Comparison of ENCODE assay signal across 24 cellular contexts in the genomic region with DNA sequence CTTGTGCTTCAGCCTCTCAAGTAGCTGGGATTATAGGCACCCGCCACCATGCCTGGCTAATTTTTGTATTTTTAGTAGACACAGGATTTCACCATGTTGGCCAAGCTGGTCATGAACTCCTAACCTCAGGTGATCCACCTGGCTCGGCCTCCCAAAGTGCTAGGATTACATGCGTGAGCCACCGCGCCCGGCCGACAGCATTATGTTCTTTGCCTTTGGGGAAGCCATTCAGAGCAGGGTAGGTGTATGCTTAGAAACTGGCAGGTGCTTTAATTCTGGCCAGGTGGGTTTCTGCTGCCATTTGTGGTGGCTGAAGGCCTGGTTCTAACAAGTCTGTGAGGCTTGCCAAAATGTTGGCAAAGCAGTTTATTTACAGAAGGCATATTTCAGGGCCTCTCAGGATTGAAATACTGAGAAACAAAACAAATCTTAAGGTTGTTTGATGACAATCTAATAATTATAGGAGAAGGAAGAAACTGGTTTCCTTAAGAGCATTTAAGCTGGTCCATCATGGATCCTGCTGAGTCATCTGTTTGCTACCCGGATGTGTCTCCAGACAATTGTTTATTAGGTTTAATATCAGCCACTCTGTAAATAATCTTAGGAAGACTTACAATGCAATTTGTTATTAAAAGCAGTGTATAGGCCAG. TPM values are rescaled to one million over a fixed set of nuclear protein-coding genes. Genes with fewer than 3 reads are reported as not detected.
DNase-seq lines count a peak whose midpoint lies in the region; ATAC-seq, FAIRE-seq and TF ChIP-seq lines count a peak whose summit lies in the region.
"Had no signal": no experiment of that assay in that cellular context is flagged by ENCODE, and none has a peak within 500 bp of the region (broad histone marks: within the 10 kb centered on the region; RNA-seq: fewer than 3 reads in every experiment).

No MANE protein-coding gene starts in this region.

- no peak overlapping the region for H2BK5ac ChIP-seq in neuronal stem cell (ENCODE audit: low read length)

- no peak overlapping the region for H2BK12ac ChIP-seq in neuronal stem cell (ENCODE audit: low read length)

- in situ Hi-C loops in K562 (cut with MboI): no loop called here

- H3K9ac ChIP-seq in K562 (ENCODE audit: insufficient read depth in 1 of 2, low read depth in 2 of 2, low read length in 2 of 2) (no peak overlapping the region), neuronal stem cell (ENCODE audit: low read depth, low read length, poor library complexity) (no peak overlapping the region)

- FAIRE-seq in K562 (lab: Jason Lieb, UNC) (no peak), urothelium cell line (lab: Jason Lieb, UNC) (no peak)
- FAIRE-seq: endometrium, islet of Langerhans had no signal

- peaks cover 3% of the 10 kb centered on the region for H3K9me1 ChIP-seq in K562 (ENCODE audit: control insufficient read depth, insufficient read depth, low read length)

- H3K4ac ChIP-seq in neuronal stem cell (ENCODE audit: low read length): no peak overlapping the region

- no peak overlapping the region for H2BK120ac ChIP-seq in neuronal stem cell (ENCODE audit: low read depth, low read length)

- no peak overlapping the region for H3K4me3 ChIP-seq in K562
- H3K4me3 ChIP-seq in left lung: no peak overlapping the region
- H3K4me3 ChIP-seq in neuronal stem cell (ENCODE audit: low read length in 2 of 2): no peak overlapping the region
- H3K4me3 ChIP-seq: right lobe of liver, thoracic aorta had no signal

- 89% methylated on average over 8 of the region's 8 CpGs for WGBS in K562 (ENCODE audit: insufficient coverage, low coverage, missing lambda C conversion rate)
- WGBS in neuronal stem cell (ENCODE audit: extremely low coverage in 2 of 2, insufficient read length in 2 of 2, insufficient replicate concordance in 1 of 2), 2 donors: no CpG with 5 or more reads among the region's 8 CpGs

- H4K20me1 ChIP-seq in K562 (replicated peaks; ENCODE audit: control insufficient read depth, insufficient read depth, low read length): 0 out of 2 replicates have a peak, but pooled peaks cover 4% of the 10 kb centered on the region

- no peak overlapping the region for H2AK5ac ChIP-seq in neuronal stem cell (ENCODE audit: low read depth, low read length)

- CTCF ChIA-PET in K562 (lab: Yijun Ruan, JAX; ENCODE audit: low intra/inter-chr PET ratio): no interaction called here

- H3K27me3 ChIP-seq in K562 (ENCODE audit: control insufficient read depth in 2 of 2, insufficient read depth in 2 of 2, low read length in 2 of 2) (no peaks in the 10 kb centered on the region), left lung (no peaks in the 10 kb centered on the region), neuronal stem cell (ENCODE audit: control insufficient read depth in 3 of 3, insufficient read depth in 3 of 3, low read depth in 1 of 3, low read length in 3 of 3) (no peaks in the 10 kb centered on the region)
- H3K27me3 ChIP-seq: neutrophil, right lobe of liver had no signal

- no peak overlapping the region for H3K4me2 ChIP-seq in K562 (ENCODE audit: insufficient read depth, low read length)
- no peak overlapping the region for H3K4me2 ChIP-seq in neuronal stem cell (ENCODE audit: insufficient read depth, low read length, poor library complexity, severe bottlenecking)

- H3K79me1 ChIP-seq in neuronal stem cell (ENCODE audit: low read depth, low read length): peaks cover 4% of the 10 kb centered on the region

- no peak for TF ChIP-seq EP300 in K562 (IDR thresholded peaks at IDR 0.05; ENCODE audit: low read length)

- no peak overlapping the region for H2BK15ac ChIP-seq in neuronal stem cell (ENCODE audit: low read length)

- H2AFZ ChIP-seq in K562 (ENCODE audit: low read depth, low read length) (no peak overlapping the region), neuronal stem cell (ENCODE audit: low read length) (no peak overlapping the region)

- no peak overlapping the region for H3K27ac ChIP-seq in K562 (ENCODE audit: extremely low read depth, low read depth, low read length)
- H3K27ac ChIP-seq in left lung: no peak overlapping the region
- H3K27ac ChIP-seq in neuronal stem cell (replicated peaks; ENCODE audit: low read length): no peak overlapping the region
- H3K27ac ChIP-seq: neutrophil, thoracic aorta had no signal

- TF ChIP-seq RAD21 in K562 (CRISPR knock-in tag; conservative IDR thresholded peaks at IDR 0.05 in 1 of 2, IDR thresholded peaks at IDR 0.05 in 1 of 2): no peak

- no peak overlapping the region for H3K14ac ChIP-seq in neuronal stem cell (ENCODE audit: low read length)

- no peak overlapping the region for H4K8ac ChIP-seq in neuronal stem cell (ENCODE audit: low read depth, low read length)

- no peak overlapping the region for H3K18ac ChIP-seq in neuronal stem cell (ENCODE audit: low read length)

- peaks cover 88% of the 10 kb centered on the region for H3K36me3 ChIP-seq in K562 (ENCODE audit: control insufficient read depth, insufficient read depth, low read length)
- H3K36me3 ChIP-seq in left lung: peaks cover 4 to 88% of the 10 kb centered on the region in 2 donors
- H3K36me3 ChIP-seq in neuronal stem cell (replicated peaks in 1 of 2; ENCODE audit: control insufficient read depth in 2 of 2, insufficient read depth in 2 of 2, low read length in 2 of 2): peaks cover 34 to 95% of the 10 kb centered on the region in 2 donors

- no peak for TF ChIP-seq POLR2A in K562 (conservative IDR thresholded peaks at IDR 0.05)

- H3K9me3 ChIP-seq in K562 (replicated peaks; ENCODE audit: control insufficient read depth, insufficient read depth, low read depth, low read length) (no peaks in the 10 kb centered on the region), left lung (no peaks in the 10 kb centered on the region), neuronal stem cell (replicated peaks in 1 of 2; ENCODE audit: control insufficient read depth in 2 of 2, insufficient read depth in 1 of 2, low read depth in 1 of 2, low read length in 2 of 2) (no peaks in the 10 kb centered on the region)
- H3K9me3 ChIP-seq: neutrophil, right lobe of liver, thoracic aorta had no signal

- POLR2A ChIA-PET in K562 (lab: Yijun Ruan, JAX): interaction anchor here (1.8 to 4.1 kb wide), 5 partner anchors 9 to 45 kb away, joined by 6 to 30 read pairs (median 9); a partner anchor contains a TSS

- peaks cover 40% of the 10 kb centered on the region for H3K79me2 ChIP-seq in K562 (ENCODE audit: control insufficient read depth, insufficient read depth, low read length)

- H4K91ac ChIP-seq in neuronal stem cell (ENCODE audit: low read depth, low read length, poor library complexity): no peak overlapping the region

- DNase-seq in DMS79 (lab: John Stamatoyannopoulos, UW): peak; percentile 97
- peak; percentile 75 for DNase-seq in NCI-H1105 treated with DMSO at 0.1 percent for 48 hours (lab: John Stamatoyannopoulos, UW)
- DNase-seq in K562 (ENCODE audit: extremely low read depth in 1 of 4, low spot score in 3 of 4): no peak
- DNase-seq in left lung: no peak
- DNase-seq in urothelium cell line (ENCODE audit: low spot score): no peak
- no peak for DNase-seq in NCI-H510A treated with DMSO at 0.1 percent for 48 hours (lab: John Stamatoyannopoulos, UW)
- DNase-seq in neuronal stem cell (ENCODE audit: low spot score): no peak
- DNase-seq: C1 segment of cervical spinal cord; caudate nucleus; EL; glutamatergic neuron; NCI-H1694 treated with DMSO at 0.1 percent for 48 hours; NCI-H748 treated with DMSO at 0.1 percent for 48 hours; right lobe of liver; RPMI8226; stimulated activated CD4-positive, alpha-beta T cell treated with anti-CD3 and anti-CD28 coated beads, Interleukin-4, amount 100 ng/mL, for 1 hour; stimulated activated CD8-positive, alpha-beta memory T cell treated with anti-CD3 and anti-CD28 coated beads, Interleukin-4, amount 100 ng/mL, for 48 hours had no signal

- H3K23ac ChIP-seq in neuronal stem cell (ENCODE audit: low read depth, low read length, poor library complexity): no peak overlapping the region

- intact Hi-C loops in K562 (cut with micrococcal nuclease): no loop called here
- intact Hi-C loops in left lung (cut with DNase I): no loop called here

- no peak for ATAC-seq in K562
- peak; percentile 11 for ATAC-seq in left lung
- ATAC-seq in GM21825 (IDR thresholded peaks at IDR 0.05; ENCODE audit: unreplicated experiment): no peak
- ATAC-seq: activated CD4-positive, CD25-positive, alpha-beta regulatory T cell treated with anti-CD3 and anti-CD28 coated beads, Interleukin-2, amount 50 U/mL, for 24 hours had no signal

- TF ChIP-seq CTCF in K562 (IDR thresholded peaks at IDR 0.05 in 2 of 3, conservative IDR thresholded peaks at IDR 0.05 in 1 of 3; ENCODE audit: insufficient read depth in 2 of 3, low read depth in 1 of 3, low read length in 3 of 3) (no peak), left lung (IDR thresholded peaks at IDR 0.05) (no peak)

- H3K4me1 ChIP-seq in K562 (replicated peaks in 1 of 2; ENCODE audit: control insufficient read depth in 2 of 2, insufficient read depth in 2 of 2, low read length in 2 of 2) (peaks cover 6 to 58% of the 10 kb centered on the region in 2 experiments; a peak in 4 of 5 replicates), left lung (peaks cover 0 to 49% of the 10 kb centered on the region in 2 donors), neuronal stem cell (ENCODE audit: control insufficient read depth in 2 of 2, insufficient read depth in 1 of 2, low read depth in 1 of 2, low read length in 2 of 2) (no peaks in the 10 kb centered on the region)

- BruUV-seq in K562 (replicated peaks; lab: Mats Ljungman, UMichigan): no TSS peak

RNA-seq across cellular contexts. Expression of a gene that starts 16.0 kb away (rescaled TPM):
- total RNA-seq in K562 (2011; cell fraction: chromatin; rRNA removed; ENCODE audit: low replicate concordance): 495 and 804 TPM in 2 replicates
- total RNA-seq in K562 (2011; cell fraction: nucleolus; rRNA removed): 263 and 289 TPM in 2 replicates
- 478 and 674 TPM in 2 replicates for total RNA-seq in K562 (2011; cell fraction: nucleoplasm; rRNA removed)
- total RNA-seq in K562 (2014; rRNA removed): 64.7 and 66.0 TPM in 2 replicates
- total RNA-seq in K562 (2014; rRNA removed; fragmentation: Illumina TruSeq; extraction: Trizol): 95.1 and 111 TPM in 2 replicates
- total RNA-seq in K562 (2015; rRNA removed; fragmentation: Illumina TruSeq; extraction: Trizol): 66.8 and 68.9 TPM in 2 replicates
- total RNA-seq in K562 (2021): 123 and 136 TPM in 2 replicates
- 101 and 150 TPM in 2 replicates for polyA plus RNA-seq in K562 (2011; rRNA removed)
- 105 and 114 TPM in 2 replicates for polyA plus RNA-seq in K562 (2011; cell fraction: cytosol; rRNA removed)
- 166 and 277 TPM in 2 replicates for polyA plus RNA-seq in K562 (2011; cell fraction: nucleus; rRNA removed)
- polyA plus RNA-seq in K562 (2012): 55.6 and 102 TPM in 2 replicates
- 85.8 and 87.8 TPM in 2 replicates for polyA plus RNA-seq in K562 (2014; fragmentation: Illumina TruSeq; extraction: Trizol)
- 10 to 100 TPM; 53.8 to 56.1 TPM for polyA plus RNA-seq in K562 (2014; fragmentation: Nextera tagmentation; extraction: Ambion mirVana)
- 74.7 and 77.3 TPM in 2 replicates for polyA plus RNA-seq in K562 (2014; rRNA removed)
- polyA minus RNA-seq in K562 (2011; rRNA and poly(A)+ RNA removed): 151 and 243 TPM in 2 replicates
- polyA minus RNA-seq in K562 (2011; cell fraction: cytosol; rRNA and poly(A)+ RNA removed): 79.2 and 124 TPM in 2 replicates
- 120 and 135 TPM in 2 replicates for polyA minus RNA-seq in K562 (2011; cell fraction: nucleus; rRNA and poly(A)+ RNA removed)
- total RNA-seq in left lung: 10 to 100 TPM; 40.5 to 68.2 TPM
- 37.4 TPM for polyA plus RNA-seq in neuronal stem cell (2013, experiment 1 of 2)
- polyA plus RNA-seq in neuronal stem cell (2013, experiment 2 of 2): 38.3 TPM

RNA-seq across cellular contexts. Expression of a gene that starts 59.0 kb away (rescaled TPM):
- total RNA-seq in K562 (2011; cell fraction: chromatin; rRNA removed; ENCODE audit: low replicate concordance): 26.6 and 60.2 TPM in 2 replicates
- 32.0 and 34.7 TPM in 2 replicates for total RNA-seq in K562 (2011; cell fraction: nucleolus; rRNA removed)
- total RNA-seq in K562 (2011; cell fraction: nucleoplasm; rRNA removed): 22.7 and 29.8 TPM in 2 replicates
- total RNA-seq in K562 (2014; rRNA removed): 0.94 and 1.0 TPM in 2 replicates
- total RNA-seq in K562 (2014; rRNA removed; fragmentation: Illumina TruSeq; extraction: Trizol): 0.44 and 2.3 TPM in 2 replicates
- total RNA-seq in K562 (2015; rRNA removed; fragmentation: Illumina TruSeq; extraction: Trizol): 0.45 and 0.65 TPM in 2 replicates
- 4.7 and 6.8 TPM in 2 replicates for total RNA-seq in K562 (2021)
- 3.4 and 6.9 TPM in 2 replicates for polyA plus RNA-seq in K562 (2011; rRNA removed)
- polyA plus RNA-seq in K562 (2011; cell fraction: cytosol; rRNA removed): 0.65 and 1.6 TPM in 2 replicates
- 39.8 and 97.5 TPM in 2 replicates for polyA plus RNA-seq in K562 (2011; cell fraction: nucleus; rRNA removed)
- 1.3 and 9.4 TPM in 2 replicates for polyA plus RNA-seq in K562 (2012)
- 0.56 and 1.8 TPM in 2 replicates for polyA plus RNA-seq in K562 (2014; fragmentation: Illumina TruSeq; extraction: Trizol)
- polyA plus RNA-seq in K562 (2014; fragmentation: Nextera tagmentation; extraction: Ambion mirVana): 1 to 10 TPM; 2.5 to 2.8 TPM
- polyA plus RNA-seq in K562 (2014; rRNA removed): 1.6 and 5.0 TPM in 2 replicates
- polyA minus RNA-seq in K562 (2011; rRNA and poly(A)+ RNA removed): 0.36 and 2.7 TPM in 2 replicates
- 8.7 TPM in 1 of 2 replicates, not detected in the other for polyA minus RNA-seq in K562 (2011; cell fraction: cytosol; rRNA and poly(A)+ RNA removed)
- 6.9 and 15.8 TPM in 2 replicates for polyA minus RNA-seq in K562 (2011; cell fraction: nucleus; rRNA and poly(A)+ RNA removed)
- total RNA-seq in left lung: 1 to 10 TPM in 1 of 2 donors, under 1 TPM in 1; 0.60 to 1.1 TPM
- not detected for polyA plus RNA-seq in neuronal stem cell (2013, experiment 1 of 2)
- polyA plus RNA-seq in neuronal stem cell (2013, experiment 2 of 2): not detected
- total RNA-seq: right lobe of liver; T-helper 1 cell treated with Interleukin-12 subunit alpha and Interleukin-12 subunit beta and Interleukin-4 antibody, amounts not matched to agents 30 ng/mL and 1 ng/mL, for 36 hours; thoracic aorta had no signal

Comparison
In these comparisons a context has a peak if more than half of its experiments do, and no peak if none do; other contexts are left out.
1. DNase-seq: peak in DMS79 (single experiment) and NCI-H1105 treated with DMSO at 0.1 percent for 48 hours (single experiment); none in K562 (0 of 4), left lung (0 of 2), urothelium cell line (single experiment), NCI-H510A treated with DMSO at 0.1 percent for 48 hours (single experiment) and neuronal stem cell (single experiment).